ENCODE assay signal across 22 cellular contexts in genomic region chr3:10547841-10548783, GRCh38. TPM values are rescaled to one million over a fixed set of nuclear protein-coding genes. Genes with fewer than 3 reads are reported as not detected.
DNase-seq lines count a peak whose midpoint lies in the region; ATAC-seq and TF ChIP-seq lines count a peak whose summit lies in the region.
"Had no signal": no experiment of that assay in that cellular context is flagged by ENCODE, and none has a peak within 500 bp of the region (broad histone marks: within the 10 kb centered on the region; RNA-seq: fewer than 3 reads in every experiment).

No MANE protein-coding gene starts in this region.

- CTCF ChIA-PET in SK-N-SH (lab: Yijun Ruan, JAX) = interaction anchor here (1.2 to 2.0 kb wide), 2 partner anchors 12 to 191 kb away, joined by 4 to 9 read pairs; no protein-coding TSS in a partner anchor

- no peaks in the 10 kb centered on the region for H3K79me2 ChIP-seq in SK-N-SH (ENCODE audit: insufficient read depth)

- peak overlapping the region in 3 of 5 experiments; percentile 36 to 62 (median 59) for H3K27ac Mint-ChIP-seq in brain
- no peak overlapping the region for H3K27ac Mint-ChIP-seq in osteocyte (ENCODE audit: unreplicated experiment)
- H3K27ac Mint-ChIP-seq: mesothelial cell of epicardium, nephron progenitor cell had no signal

- DNase-seq in SK-N-SH (peak; percentile 42), osteocyte (ENCODE audit: extremely low spot score, unreplicated experiment) (peak; percentile 70), iPS-NIHi7 (ENCODE audit: extremely low spot score) (no peak), HPDE6-E6E7 (ENCODE audit: extremely low spot score) (no peak)
- DNase-seq in Jurkat, Clone E6-1 (ENCODE audit: low read depth, low spot score) = peak; percentile 84
- DNase-seq: activated effector memory CD4-positive, alpha-beta T cell treated with anti-CD3 and anti-CD28 coated beads, Interleukin-2, amount 50 U/mL, for 16 hours; DMS153; kidney glomerular epithelial cell; NCI-H2081; NCI-H774; nephron progenitor cell; SJCRH30; WERI-Rb-1 had no signal

- H4K20me1 ChIP-seq in SK-N-SH (ENCODE audit: insufficient read depth) = no peaks in the 10 kb centered on the region

- TF ChIP-seq CTCF in SK-N-SH (IDR thresholded peaks at IDR 0.05) = no peak
- TF ChIP-seq CTCF in brain (conservative IDR thresholded peaks at IDR 0.05) = no peak
- TF ChIP-seq CTCF in osteocyte (IDR thresholded peaks at IDR 0.05) = no peak

- no peaks in the 10 kb centered on the region for H3K27me3 ChIP-seq in SK-N-SH (ENCODE audit: insufficient read depth)
- H3K27me3 ChIP-seq: dorsolateral prefrontal cortex had no signal

- no peak for TF ChIP-seq RAD21 in SK-N-SH (IDR thresholded peaks at IDR 0.05; ENCODE audit: low read length)

- H3K4me1 ChIP-seq in SK-N-SH (ENCODE audit: control insufficient read depth in 1 of 2, insufficient read depth in 2 of 2, low read depth in 1 of 2, low read length in 1 of 2) = peaks cover 0 to 5% of the 10 kb centered on the region in 2 experiments; a peak in 1 of 4 replicates
- H3K4me1 ChIP-seq: prostate gland, SJCRH30 had no signal

- H3K36me3 Mint-ChIP-seq in brain (peaks cover under 1% of the 10 kb centered on the region), osteocyte (ENCODE audit: unreplicated experiment) (no peaks in the 10 kb centered on the region)
- H3K36me3 Mint-ChIP-seq: mesothelial cell of epicardium had no signal

- H2AFZ ChIP-seq in SK-N-SH (ENCODE audit: low read depth) = no peak overlapping the region

- no peak overlapping the region for H3K4me3 ChIP-seq in SK-N-SH (ENCODE audit: low read depth in 2 of 2, low read length in 1 of 2)
- H3K4me3 ChIP-seq in Jurkat, Clone E6-1 (ENCODE audit: low read length) = no peak overlapping the region
- H3K4me3 ChIP-seq: dorsolateral prefrontal cortex, prostate gland, SJCRH30, smooth muscle cell had no signal

- no peaks in the 10 kb centered on the region for H3K9me2 ChIP-seq in SK-N-SH

- H3K27me3 Mint-ChIP-seq in brain (peaks cover 3% of the 10 kb centered on the region), osteocyte (ENCODE audit: unreplicated experiment) (peaks cover 13% of the 10 kb centered on the region)

- no peaks in the 10 kb centered on the region for H3K9me3 ChIP-seq in SK-N-SH
- H3K9me3 ChIP-seq: prostate gland, SJCRH30 had no signal

- H3K36me3 ChIP-seq in SK-N-SH (replicated peaks in 1 of 2; ENCODE audit: control insufficient read depth in 1 of 2, insufficient read depth in 2 of 2, low read length in 1 of 2) = no peaks in the 10 kb centered on the region
- H3K36me3 ChIP-seq: prostate gland, SJCRH30, WERI-Rb-1 had no signal

- no peak overlapping the region for H3K9ac ChIP-seq in SK-N-SH

- no peak overlapping the region for H3K4me2 ChIP-seq in SK-N-SH
- H3K4me2 ChIP-seq: smooth muscle cell had no signal

- POLR2A ChIA-PET in SK-N-SH (lab: Yijun Ruan, JAX) = no interaction called here

- no peak overlapping the region for H3K27ac ChIP-seq in SK-N-SH (ENCODE audit: low read depth in 2 of 2, low read length in 1 of 2)
- H3K27ac ChIP-seq: prostate gland, SJCRH30, WERI-Rb-1 had no signal

- H3K4me1 Mint-ChIP-seq in brain = peaks cover 65% of the 10 kb centered on the region
- peaks cover 10% of the 10 kb centered on the region for H3K4me1 Mint-ChIP-seq in osteocyte (ENCODE audit: unreplicated experiment)
- H3K4me1 Mint-ChIP-seq: mesothelial cell of epicardium, nephron progenitor cell had no signal

- TF ChIP-seq EP300 in SK-N-SH (IDR thresholded peaks at IDR 0.05; ENCODE audit: borderline replicate concordance in 1 of 2, low read depth in 1 of 2, low read length in 1 of 2) = no peak

- WGBS in SK-N-SH (ENCODE audit: low lambda C conversion rate) = 17% methylated on average over 4 of the region's 6 CpGs

- ATAC-seq in SK-N-SH treated with all-trans-retinoic acid at 6 μM for 48 hours = no peak
- no peak for ATAC-seq in HG02763 (IDR thresholded peaks at IDR 0.05; ENCODE audit: unreplicated experiment)

- H3K9me3 Mint-ChIP-seq in brain (peaks cover 3 to 12% (median 11%) of the 10 kb centered on the region in 5 experiments), osteocyte (ENCODE audit: unreplicated experiment) (peaks cover under 1% of the 10 kb centered on the region)

- H3F3A ChIP-seq in SK-N-SH (replicated peaks; ENCODE audit: insufficient read depth) = no peaks in the 10 kb centered on the region

- H3K4me3 Mint-ChIP-seq in brain (no peak overlapping the region), osteocyte (ENCODE audit: unreplicated experiment) (no peak overlapping the region)
- H3K4me3 Mint-ChIP-seq: mesothelial cell of epicardium, nephron progenitor cell had no signal

TF ChIP-seq in SK-N-SH, 30 proteins besides CTCF, POLR2A, EP300 and RAD21 (continues in another document):
- TF ChIP-seq EZH2phosphoT487 (IDR thresholded peaks at IDR 0.05; ENCODE audit: borderline replicate concordance, low read depth) (no peak), CHD2 (IDR thresholded peaks at IDR 0.05; ENCODE audit: low read length, partially characterized antibody) (no peak), FOSL2 (IDR thresholded peaks at IDR 0.05; ENCODE audit: borderline replicate concordance, low read depth) (no peak), REST (IDR thresholded peaks at IDR 0.05; ENCODE audit: low read depth, low read length) (no peak)

TF ChIP-seq in SK-N-SH treated with all-trans-retinoic acid at 6 μM for 48 hours, 23 proteins besides CTCF, POLR2A, EP300 and RAD21:
- TF ChIP-seq ZFP30 (CRISPR knock-in tag; IDR thresholded peaks at IDR 0.05) = no peak
- TF ChIP-seq ESRRG (CRISPR knock-in tag; IDR thresholded peaks at IDR 0.05) = no peak
- no peak for TF ChIP-seq TSHZ2 (CRISPR knock-in tag; IDR thresholded peaks at IDR 0.05)
- TF ChIP-seq GLIS3 (CRISPR knock-in tag; IDR thresholded peaks at IDR 0.05) = no peak
- no peak for TF ChIP-seq PATZ1 (CRISPR knock-in tag; IDR thresholded peaks at IDR 0.05; ENCODE audit: borderline replicate concordance)
TF ChIP-seq in SK-N-SH treated with all-trans-retinoic acid at 6 μM for 48 hours: peak in this region for 0.

RNA-seq across cellular contexts. Expression of gene ATP2B2, which starts 42.7 kb away (rescaled TPM):
- polyA plus RNA-seq in SK-N-SH (2012; rRNA removed) (0.05 and 0.15 TPM in 2 replicates), brain (ENCODE audit: insufficient read depth, low read depth, low replicate concordance) (13.9 TPM)
- polyA plus RNA-seq in SK-N-SH (2012; cell fraction: cytosol; rRNA removed) = 0.05 and 0.10 TPM in 2 replicates
- 0.04 and 0.11 TPM in 2 replicates for polyA plus RNA-seq in SK-N-SH (2012; cell fraction: nucleus; rRNA removed)
- polyA plus RNA-seq in Jurkat, Clone E6-1 (2012; ENCODE audit: insufficient read depth, insufficient read length) = 0.53 TPM
- 0.13 TPM in 1 of 2 replicates, not detected in the other for total RNA-seq in osteocyte
- total RNA-seq: epithelial cell of proximal tubule; mesothelial cell of epicardium; SJCRH30; smooth muscle cell; T-helper 2 cell treated with Interferon-gamma antibody and Interleukin-4, amounts not matched to agents 100 ng/mL and 5 ng/mL, for 36 hours had no signal
- polyA plus RNA-seq: smooth muscle cell had no signal

Comparison
In these comparisons a context has a peak if more than half of its experiments do, and no peak if none do; other contexts are left out.
1. DNase-seq: peak in SK-N-SH (single experiment), Jurkat, Clone E6-1 (single experiment) and osteocyte (single experiment); none in iPS-NIHi7 (single experiment) and HPDE6-E6E7 (single experiment).
2. RNA of gene ATP2B2, which starts 42.7 kb away (polyA plus RNA-seq): 13.9 TPM in brain (single experiment); 0.04 to 0.15 TPM in SK-N-SH; every median in the first group is over 10 times any median in the second.